ENCODE assay signal across 1 cellular context in genomic region chr20:37526238-37526838, GRCh38.
TF ChIP-seq lines count a peak whose summit lies in the region.

No MANE protein-coding gene starts in this region.

TF ChIP-seq in K562, 482 proteins besides CTCF, POLR2A, EP300 and RAD21 (continued from another document and continues in another):
- TF ChIP-seq NKRF (IDR thresholded peaks at IDR 0.05; ENCODE audit: borderline replicate concordance): peak; percentile 53; the same call in 1 of the 2 replicates
- no peak for TF ChIP-seq SAP30 (IDR thresholded peaks at IDR 0.05; ENCODE audit: borderline replicate concordance, insufficient read depth, low read depth, low read length, poor library complexity, severe bottlenecking)
- no peak for TF ChIP-seq ZNF316 (IDR thresholded peaks at IDR 0.05)
- TF ChIP-seq ZNF197 (CRISPR knock-in tag; IDR thresholded peaks at IDR 0.05; ENCODE audit: low read depth): no peak
- TF ChIP-seq ATF6 (CRISPR knock-in tag; IDR thresholded peaks at IDR 0.05): no peak
- no peak for TF ChIP-seq ILK (tag; IDR thresholded peaks at IDR 0.05; ENCODE audit: borderline replicate concordance, low read depth)
- no peak for TF ChIP-seq E4F1 (CRISPR knock-in tag; IDR thresholded peaks at IDR 0.05; ENCODE audit: borderline replicate concordance)
- no peak for TF ChIP-seq RBFOX2 (IDR thresholded peaks at IDR 0.05; ENCODE audit: low read depth, low read length)
- no peak for TF ChIP-seq ZNF76 (CRISPR knock-in tag; IDR thresholded peaks at IDR 0.05; ENCODE audit: borderline replicate concordance)
- TF ChIP-seq, protein P1, sequence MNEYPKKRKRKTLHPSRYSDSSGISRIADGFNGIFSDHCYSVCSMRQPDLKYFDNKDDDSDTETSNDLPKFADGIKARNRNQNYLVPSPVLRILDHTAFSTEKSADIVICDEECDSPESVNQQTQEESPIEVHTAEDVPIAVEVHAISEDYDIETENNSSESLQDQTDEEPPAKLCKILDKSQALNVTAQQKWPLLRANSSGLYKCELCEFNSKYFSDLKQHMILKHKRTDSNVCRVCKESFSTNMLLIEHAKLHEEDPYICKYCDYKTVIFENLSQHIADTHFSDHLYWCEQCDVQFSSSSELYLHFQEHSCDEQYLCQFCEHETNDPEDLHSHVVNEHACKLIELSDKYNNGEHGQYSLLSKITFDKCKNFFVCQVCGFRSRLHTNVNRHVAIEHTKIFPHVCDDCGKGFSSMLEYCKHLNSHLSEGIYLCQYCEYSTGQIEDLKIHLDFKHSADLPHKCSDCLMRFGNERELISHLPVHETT (CRISPR knock-in tag; conservative IDR thresholded peaks at IDR 0.05 in 1 of 2, IDR thresholded peaks at IDR 0.05 in 1 of 2): no peak
- TF ChIP-seq HLTF (IDR thresholded peaks at IDR 0.05): no peak
- TF ChIP-seq CHD4 (IDR thresholded peaks at IDR 0.05; ENCODE audit: insufficient read depth, insufficient replicate concordance, low read depth, low read length, poor library complexity, severe bottlenecking): no peak
- TF ChIP-seq ZC3H4 (CRISPR knock-in tag; IDR thresholded peaks at IDR 0.05; ENCODE audit: borderline replicate concordance): no peak
- TF ChIP-seq RAD51 (IDR thresholded peaks at IDR 0.05; ENCODE audit: borderline replicate concordance, low read depth): no peak
- TF ChIP-seq BCL6 (CRISPR knock-in tag; IDR thresholded peaks at IDR 0.05): no peak
- peak; percentile 61; the same call in 1 of the 2 replicates for TF ChIP-seq ZNF175 (CRISPR knock-in tag; IDR thresholded peaks at IDR 0.05; ENCODE audit: low read depth)
- no peak for TF ChIP-seq MECOM (CRISPR knock-in tag; IDR thresholded peaks at IDR 0.05)
- TF ChIP-seq STAT5A (IDR thresholded peaks at IDR 0.05; ENCODE audit: borderline replicate concordance, low read length): peak; percentile 74
- TF ChIP-seq, protein P2, sequence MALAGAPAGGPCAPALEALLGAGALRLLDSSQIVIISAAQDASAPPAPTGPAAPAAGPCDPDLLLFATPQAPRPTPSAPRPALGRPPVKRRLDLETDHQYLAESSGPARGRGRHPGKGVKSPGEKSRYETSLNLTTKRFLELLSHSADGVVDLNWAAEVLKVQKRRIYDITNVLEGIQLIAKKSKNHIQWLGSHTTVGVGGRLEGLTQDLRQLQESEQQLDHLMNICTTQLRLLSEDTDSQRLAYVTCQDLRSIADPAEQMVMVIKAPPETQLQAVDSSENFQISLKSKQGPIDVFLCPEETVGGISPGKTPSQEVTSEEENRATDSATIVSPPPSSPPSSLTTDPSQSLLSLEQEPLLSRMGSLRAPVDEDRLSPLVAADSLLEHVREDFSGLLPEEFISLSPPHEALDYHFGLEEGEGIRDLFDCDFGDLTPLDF (CRISPR knock-in tag; IDR thresholded peaks at IDR 0.05): no peak
- TF ChIP-seq ZNF143 (CRISPR knock-in tag; IDR thresholded peaks at IDR 0.05): no peak
- no peak for TF ChIP-seq GATAD2A (IDR thresholded peaks at IDR 0.05)
- TF ChIP-seq, protein P3, sequence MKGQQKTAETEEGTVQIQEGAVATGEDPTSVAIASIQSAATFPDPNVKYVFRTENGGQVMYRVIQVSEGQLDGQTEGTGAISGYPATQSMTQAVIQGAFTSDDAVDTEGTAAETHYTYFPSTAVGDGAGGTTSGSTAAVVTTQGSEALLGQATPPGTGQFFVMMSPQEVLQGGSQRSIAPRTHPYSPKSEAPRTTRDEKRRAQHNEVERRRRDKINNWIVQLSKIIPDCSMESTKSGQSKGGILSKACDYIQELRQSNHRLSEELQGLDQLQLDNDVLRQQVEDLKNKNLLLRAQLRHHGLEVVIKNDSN (CRISPR knock-in tag; IDR thresholded peaks at IDR 0.05): no peak
- no peak for TF ChIP-seq ZNF696 (CRISPR knock-in tag; conservative IDR thresholded peaks at IDR 0.05)
- no peak for TF ChIP-seq ZBTB33 (CRISPR knock-in tag; IDR thresholded peaks at IDR 0.05)
- no peak for TF ChIP-seq ZNF785 (CRISPR knock-in tag; IDR thresholded peaks at IDR 0.05)
- TF ChIP-seq, protein P4, sequence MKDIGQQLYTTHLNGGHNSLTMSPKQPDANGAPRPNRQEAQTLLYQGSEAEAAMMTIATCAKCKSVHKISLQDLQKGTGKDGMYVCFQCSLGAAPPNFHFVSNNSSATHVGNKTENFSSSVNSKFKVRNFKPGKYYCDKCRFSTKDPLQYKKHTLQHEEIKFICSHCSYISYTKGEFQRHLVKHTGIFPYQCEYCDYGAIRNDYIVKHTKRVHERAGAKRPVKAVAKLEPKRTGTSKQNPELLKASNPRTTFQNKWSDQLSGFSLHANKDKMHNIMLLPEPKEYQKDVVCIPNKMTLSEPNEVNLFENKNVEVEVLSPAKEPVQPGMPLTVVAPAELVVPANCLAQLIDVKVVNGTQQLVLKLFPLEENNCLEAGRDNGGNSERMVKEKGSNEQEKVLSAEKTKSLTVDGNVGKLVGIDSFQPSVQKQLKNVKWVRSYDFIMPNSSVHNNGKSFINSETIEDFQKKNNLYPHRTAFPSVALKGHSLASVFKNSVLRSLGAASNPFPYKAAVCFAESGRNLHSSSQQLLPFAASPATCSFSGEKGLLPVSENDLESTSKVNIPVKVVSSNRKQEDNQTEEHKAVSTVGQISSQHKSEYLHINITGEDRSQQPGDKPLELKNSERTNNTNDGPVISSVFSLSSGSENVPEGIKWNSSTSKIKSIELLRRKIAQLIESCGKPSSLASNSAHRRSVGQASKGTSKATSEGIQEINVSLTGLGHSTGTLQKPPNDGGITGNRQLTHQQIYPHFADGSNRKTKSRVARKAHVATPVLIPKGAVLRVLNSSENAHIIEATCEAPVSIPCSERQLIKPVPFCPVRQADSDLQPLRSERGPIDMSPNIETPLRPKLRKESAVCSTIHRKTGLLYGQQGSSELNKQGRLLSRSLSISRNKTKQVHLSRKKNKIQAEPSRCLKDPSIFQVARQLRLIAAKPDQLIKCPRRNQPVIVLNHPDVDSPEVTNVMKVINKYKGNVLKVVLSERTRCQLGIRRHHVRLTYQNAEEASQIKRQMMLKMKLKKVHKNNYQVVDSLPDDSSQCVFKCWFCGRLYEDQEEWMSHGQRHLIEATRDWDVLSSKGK (CRISPR knock-in tag; IDR thresholded peaks at IDR 0.05): no peak
- no peak for TF ChIP-seq E2F8 (IDR thresholded peaks at IDR 0.05; ENCODE audit: low read depth, partially characterized antibody)
- TF ChIP-seq SMAD1 (IDR thresholded peaks at IDR 0.05; ENCODE audit: low read depth, low read length, partially characterized antibody): no peak
- TF ChIP-seq HMG20A (CRISPR knock-in tag; conservative IDR thresholded peaks at IDR 0.05): peak; percentile 75; the same call in 1 of the 2 replicates
- no peak for TF ChIP-seq ZNF592 (IDR thresholded peaks at IDR 0.05)
